ENCODE assay signal across 2 cellular contexts in the genomic region with DNA sequence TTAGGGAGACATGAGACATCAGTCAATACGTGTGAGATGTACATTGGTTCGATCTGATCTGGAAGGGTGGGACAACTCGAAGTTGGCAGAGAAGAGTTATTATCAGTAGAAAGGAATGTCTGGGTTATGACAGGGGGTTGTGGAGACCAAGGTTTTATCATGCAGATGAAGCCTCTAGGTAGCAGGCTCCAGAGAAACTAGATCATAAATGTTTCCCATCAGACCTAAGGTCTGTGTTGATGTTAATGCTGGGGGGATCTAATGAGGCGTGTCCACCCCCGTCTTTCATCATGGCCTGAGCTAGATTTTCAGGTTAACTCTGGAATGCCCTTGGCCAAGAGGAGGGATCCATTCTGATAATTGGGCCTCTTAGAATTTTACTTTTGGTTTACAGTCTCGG.
TF ChIP-seq lines count a peak whose summit lies in the region.

No MANE protein-coding gene starts in this region.

TF ChIP-seq in SK-N-SH, 30 proteins besides CTCF, POLR2A, EP300 and RAD21:
- TF ChIP-seq, protein P1, sequence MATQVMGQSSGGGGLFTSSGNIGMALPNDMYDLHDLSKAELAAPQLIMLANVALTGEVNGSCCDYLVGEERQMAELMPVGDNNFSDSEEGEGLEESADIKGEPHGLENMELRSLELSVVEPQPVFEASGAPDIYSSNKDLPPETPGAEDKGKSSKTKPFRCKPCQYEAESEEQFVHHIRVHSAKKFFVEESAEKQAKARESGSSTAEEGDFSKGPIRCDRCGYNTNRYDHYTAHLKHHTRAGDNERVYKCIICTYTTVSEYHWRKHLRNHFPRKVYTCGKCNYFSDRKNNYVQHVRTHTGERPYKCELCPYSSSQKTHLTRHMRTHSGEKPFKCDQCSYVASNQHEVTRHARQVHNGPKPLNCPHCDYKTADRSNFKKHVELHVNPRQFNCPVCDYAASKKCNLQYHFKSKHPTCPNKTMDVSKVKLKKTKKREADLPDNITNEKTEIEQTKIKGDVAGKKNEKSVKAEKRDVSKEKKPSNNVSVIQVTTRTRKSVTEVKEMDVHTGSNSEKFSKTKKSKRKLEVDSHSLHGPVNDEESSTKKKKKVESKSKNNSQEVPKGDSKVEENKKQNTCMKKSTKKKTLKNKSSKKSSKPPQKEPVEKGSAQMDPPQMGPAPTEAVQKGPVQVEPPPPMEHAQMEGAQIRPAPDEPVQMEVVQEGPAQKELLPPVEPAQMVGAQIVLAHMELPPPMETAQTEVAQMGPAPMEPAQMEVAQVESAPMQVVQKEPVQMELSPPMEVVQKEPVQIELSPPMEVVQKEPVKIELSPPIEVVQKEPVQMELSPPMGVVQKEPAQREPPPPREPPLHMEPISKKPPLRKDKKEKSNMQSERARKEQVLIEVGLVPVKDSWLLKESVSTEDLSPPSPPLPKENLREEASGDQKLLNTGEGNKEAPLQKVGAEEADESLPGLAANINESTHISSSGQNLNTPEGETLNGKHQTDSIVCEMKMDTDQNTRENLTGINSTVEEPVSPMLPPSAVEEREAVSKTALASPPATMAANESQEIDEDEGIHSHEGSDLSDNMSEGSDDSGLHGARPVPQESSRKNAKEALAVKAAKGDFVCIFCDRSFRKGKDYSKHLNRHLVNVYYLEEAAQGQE (IDR thresholded peaks at IDR 0.05; ENCODE audit: low read depth, low read length) = no peak
- TF ChIP-seq YY1 (IDR thresholded peaks at IDR 0.05; ENCODE audit: low read depth) = no peak
- TF ChIP-seq, protein P2, sequence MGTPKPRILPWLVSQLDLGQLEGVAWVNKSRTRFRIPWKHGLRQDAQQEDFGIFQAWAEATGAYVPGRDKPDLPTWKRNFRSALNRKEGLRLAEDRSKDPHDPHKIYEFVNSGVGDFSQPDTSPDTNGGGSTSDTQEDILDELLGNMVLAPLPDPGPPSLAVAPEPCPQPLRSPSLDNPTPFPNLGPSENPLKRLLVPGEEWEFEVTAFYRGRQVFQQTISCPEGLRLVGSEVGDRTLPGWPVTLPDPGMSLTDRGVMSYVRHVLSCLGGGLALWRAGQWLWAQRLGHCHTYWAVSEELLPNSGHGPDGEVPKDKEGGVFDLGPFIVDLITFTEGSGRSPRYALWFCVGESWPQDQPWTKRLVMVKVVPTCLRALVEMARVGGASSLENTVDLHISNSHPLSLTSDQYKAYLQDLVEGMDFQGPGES (IDR thresholded peaks at IDR 0.05; ENCODE audit: low read depth, low read length) = no peak
- no peak for TF ChIP-seq RXRA (IDR thresholded peaks at IDR 0.05; ENCODE audit: borderline replicate concordance, low read depth)
- TF ChIP-seq FOXM1 (IDR thresholded peaks at IDR 0.05; ENCODE audit: low read depth) = no peak
- no peak for TF ChIP-seq RCOR1 (IDR thresholded peaks at IDR 0.05; ENCODE audit: low read length)
- TF ChIP-seq, protein P3, sequence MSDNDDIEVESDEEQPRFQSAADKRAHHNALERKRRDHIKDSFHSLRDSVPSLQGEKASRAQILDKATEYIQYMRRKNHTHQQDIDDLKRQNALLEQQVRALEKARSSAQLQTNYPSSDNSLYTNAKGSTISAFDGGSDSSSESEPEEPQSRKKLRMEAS (IDR thresholded peaks at IDR 0.05; ENCODE audit: low read depth) = no peak
- TF ChIP-seq POLR2AphosphoS5 (IDR thresholded peaks at IDR 0.05; ENCODE audit: low read depth, low read length) = no peak
- no peak for TF ChIP-seq GABPA (IDR thresholded peaks at IDR 0.05; ENCODE audit: low read depth)
TF ChIP-seq in SK-N-SH: peak in this region for 0.

TF ChIP-seq in SK-N-SH treated with all-trans-retinoic acid at 6 μM for 48 hours, 23 proteins besides CTCF, POLR2A, EP300 and RAD21 (continued from another document):
- TF ChIP-seq, protein P4, sequence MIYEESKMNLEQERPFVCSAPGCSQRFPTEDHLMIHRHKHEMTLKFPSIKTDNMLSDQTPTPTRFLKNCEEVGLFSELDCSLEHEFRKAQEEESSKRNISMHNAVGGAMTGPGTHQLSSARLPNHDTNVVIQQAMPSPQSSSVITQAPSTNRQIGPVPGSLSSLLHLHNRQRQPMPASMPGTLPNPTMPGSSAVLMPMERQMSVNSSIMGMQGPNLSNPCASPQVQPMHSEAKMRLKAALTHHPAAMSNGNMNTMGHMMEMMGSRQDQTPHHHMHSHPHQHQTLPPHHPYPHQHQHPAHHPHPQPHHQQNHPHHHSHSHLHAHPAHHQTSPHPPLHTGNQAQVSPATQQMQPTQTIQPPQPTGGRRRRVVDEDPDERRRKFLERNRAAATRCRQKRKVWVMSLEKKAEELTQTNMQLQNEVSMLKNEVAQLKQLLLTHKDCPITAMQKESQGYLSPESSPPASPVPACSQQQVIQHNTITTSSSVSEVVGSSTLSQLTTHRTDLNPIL (CRISPR knock-in tag; IDR thresholded peaks at IDR 0.05; ENCODE audit: low read depth) = no peak
- TF ChIP-seq, protein P5, sequence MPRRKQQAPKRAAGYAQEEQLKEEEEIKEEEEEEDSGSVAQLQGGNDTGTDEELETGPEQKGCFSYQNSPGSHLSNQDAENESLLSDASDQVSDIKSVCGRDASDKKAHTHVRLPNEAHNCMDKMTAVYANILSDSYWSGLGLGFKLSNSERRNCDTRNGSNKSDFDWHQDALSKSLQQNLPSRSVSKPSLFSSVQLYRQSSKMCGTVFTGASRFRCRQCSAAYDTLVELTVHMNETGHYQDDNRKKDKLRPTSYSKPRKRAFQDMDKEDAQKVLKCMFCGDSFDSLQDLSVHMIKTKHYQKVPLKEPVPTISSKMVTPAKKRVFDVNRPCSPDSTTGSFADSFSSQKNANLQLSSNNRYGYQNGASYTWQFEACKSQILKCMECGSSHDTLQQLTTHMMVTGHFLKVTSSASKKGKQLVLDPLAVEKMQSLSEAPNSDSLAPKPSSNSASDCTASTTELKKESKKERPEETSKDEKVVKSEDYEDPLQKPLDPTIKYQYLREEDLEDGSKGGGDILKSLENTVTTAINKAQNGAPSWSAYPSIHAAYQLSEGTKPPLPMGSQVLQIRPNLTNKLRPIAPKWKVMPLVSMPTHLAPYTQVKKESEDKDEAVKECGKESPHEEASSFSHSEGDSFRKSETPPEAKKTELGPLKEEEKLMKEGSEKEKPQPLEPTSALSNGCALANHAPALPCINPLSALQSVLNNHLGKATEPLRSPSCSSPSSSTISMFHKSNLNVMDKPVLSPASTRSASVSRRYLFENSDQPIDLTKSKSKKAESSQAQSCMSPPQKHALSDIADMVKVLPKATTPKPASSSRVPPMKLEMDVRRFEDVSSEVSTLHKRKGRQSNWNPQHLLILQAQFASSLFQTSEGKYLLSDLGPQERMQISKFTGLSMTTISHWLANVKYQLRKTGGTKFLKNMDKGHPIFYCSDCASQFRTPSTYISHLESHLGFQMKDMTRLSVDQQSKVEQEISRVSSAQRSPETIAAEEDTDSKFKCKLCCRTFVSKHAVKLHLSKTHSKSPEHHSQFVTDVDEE (CRISPR knock-in tag; IDR thresholded peaks at IDR 0.05) = no peak
- TF ChIP-seq SNAI2 (CRISPR knock-in tag; IDR thresholded peaks at IDR 0.05) (no peak), BACH2 (CRISPR knock-in tag; IDR thresholded peaks at IDR 0.05; ENCODE audit: borderline replicate concordance) (no peak), ZNF70 (CRISPR knock-in tag; IDR thresholded peaks at IDR 0.05) (no peak), TOX (CRISPR knock-in tag; IDR thresholded peaks at IDR 0.05; ENCODE audit: borderline replicate concordance) (no peak), ZC3H10 (CRISPR knock-in tag; IDR thresholded peaks at IDR 0.05) (no peak), GLIS3 (CRISPR knock-in tag; IDR thresholded peaks at IDR 0.05) (no peak), ZNF565 (CRISPR knock-in tag; conservative IDR thresholded peaks at IDR 0.05; ENCODE audit: low read depth) (no peak), PPARA (CRISPR knock-in tag; IDR thresholded peaks at IDR 0.05; ENCODE audit: borderline replicate concordance) (no peak)
- TF ChIP-seq, protein P6, sequence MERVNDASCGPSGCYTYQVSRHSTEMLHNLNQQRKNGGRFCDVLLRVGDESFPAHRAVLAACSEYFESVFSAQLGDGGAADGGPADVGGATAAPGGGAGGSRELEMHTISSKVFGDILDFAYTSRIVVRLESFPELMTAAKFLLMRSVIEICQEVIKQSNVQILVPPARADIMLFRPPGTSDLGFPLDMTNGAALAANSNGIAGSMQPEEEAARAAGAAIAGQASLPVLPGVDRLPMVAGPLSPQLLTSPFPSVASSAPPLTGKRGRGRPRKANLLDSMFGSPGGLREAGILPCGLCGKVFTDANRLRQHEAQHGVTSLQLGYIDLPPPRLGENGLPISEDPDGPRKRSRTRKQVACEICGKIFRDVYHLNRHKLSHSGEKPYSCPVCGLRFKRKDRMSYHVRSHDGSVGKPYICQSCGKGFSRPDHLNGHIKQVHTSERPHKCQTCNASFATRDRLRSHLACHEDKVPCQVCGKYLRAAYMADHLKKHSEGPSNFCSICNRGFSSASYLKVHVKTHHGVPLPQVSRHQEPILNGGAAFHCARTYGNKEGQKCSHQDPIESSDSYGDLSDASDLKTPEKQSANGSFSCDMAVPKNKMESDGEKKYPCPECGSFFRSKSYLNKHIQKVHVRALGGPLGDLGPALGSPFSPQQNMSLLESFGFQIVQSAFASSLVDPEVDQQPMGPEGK (CRISPR knock-in tag; IDR thresholded peaks at IDR 0.05; ENCODE audit: borderline replicate concordance) = no peak
- TF ChIP-seq, protein P7, sequence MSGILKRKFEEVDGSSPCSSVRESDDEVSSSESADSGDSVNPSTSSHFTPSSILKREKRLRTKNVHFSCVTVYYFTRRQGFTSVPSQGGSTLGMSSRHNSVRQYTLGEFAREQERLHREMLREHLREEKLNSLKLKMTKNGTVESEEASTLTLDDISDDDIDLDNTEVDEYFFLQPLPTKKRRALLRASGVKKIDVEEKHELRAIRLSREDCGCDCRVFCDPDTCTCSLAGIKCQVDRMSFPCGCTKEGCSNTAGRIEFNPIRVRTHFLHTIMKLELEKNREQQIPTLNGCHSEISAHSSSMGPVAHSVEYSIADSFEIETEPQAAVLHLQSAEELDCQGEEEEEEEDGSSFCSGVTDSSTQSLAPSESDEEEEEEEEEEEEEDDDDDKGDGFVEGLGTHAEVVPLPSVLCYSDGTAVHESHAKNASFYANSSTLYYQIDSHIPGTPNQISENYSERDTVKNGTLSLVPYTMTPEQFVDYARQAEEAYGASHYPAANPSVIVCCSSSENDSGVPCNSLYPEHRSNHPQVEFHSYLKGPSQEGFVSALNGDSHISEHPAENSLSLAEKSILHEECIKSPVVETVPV (CRISPR knock-in tag; IDR thresholded peaks at IDR 0.05) = no peak
